ENCODE assay signal across 10 cellular contexts in the genomic region with DNA sequence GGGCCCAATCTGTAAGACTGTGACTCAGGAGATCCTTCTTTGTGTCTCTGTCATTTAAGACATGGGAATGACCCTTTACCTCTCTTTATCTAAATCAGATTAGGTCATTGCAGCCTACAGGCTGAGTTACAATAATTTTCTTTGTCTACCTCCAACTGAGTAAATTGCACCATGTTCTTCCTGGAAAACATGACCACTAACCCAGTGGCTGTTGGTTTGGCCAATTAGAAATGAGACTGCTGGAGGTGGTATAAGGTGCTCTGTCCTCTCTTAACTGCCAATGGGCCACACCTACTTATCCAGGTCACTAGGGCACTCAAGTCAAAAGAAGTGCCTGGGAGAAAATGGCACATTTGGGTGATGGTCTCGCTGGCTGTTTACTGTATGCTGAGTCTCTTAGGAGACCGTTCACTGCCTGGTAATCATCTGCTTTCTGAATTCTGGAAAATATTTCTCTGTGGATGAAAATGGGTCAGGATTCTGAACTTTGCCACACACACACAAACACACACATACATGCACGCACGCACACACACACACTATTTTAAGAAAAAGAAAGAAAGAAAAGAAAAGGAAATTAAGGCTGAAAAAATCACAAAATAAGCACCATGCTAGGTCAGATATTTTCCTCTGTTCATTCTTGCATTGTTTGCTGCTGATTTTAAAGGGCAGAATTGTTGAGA. TPM values are rescaled to one million over a fixed set of nuclear protein-coding genes. Genes with fewer than 3 reads are reported as not detected.
DNase-seq lines count a peak whose midpoint lies in the region; ATAC-seq and TF ChIP-seq lines count a peak whose summit lies in the region.
"Had no signal": no experiment of that assay in that cellular context is flagged by ENCODE, and none has a peak within 500 bp of the region (broad histone marks: within the 10 kb centered on the region; RNA-seq: fewer than 3 reads in every experiment).

No MANE protein-coding gene starts in this region.

- H3K27me3 Mint-ChIP-seq in activated CD8-positive, alpha-beta memory T cell treated with anti-CD3 and anti-CD28 coated beads, Interleukin-2, amount 10 ng/mL, durations not matched to agents 7 days and 5 days: no peaks in the 10 kb centered on the region
- H3K27me3 Mint-ChIP-seq in activated CD8-positive, alpha-beta T cell treated with anti-CD3 and anti-CD28 coated beads for 36 hours: no peaks in the 10 kb centered on the region

- no peak for DNase-seq in activated CD8-positive, alpha-beta memory T cell treated with anti-CD3 and anti-CD28 coated beads, Interleukin-2, amount 10 ng/mL, durations not matched to agents 7 days and 5 days
- DNase-seq in activated CD8-positive, alpha-beta memory T cell treated with anti-CD3 and anti-CD28 coated beads, Interleukin-2, amount 50 U/mL, for 4 hours: no peak
- peak; percentile 18 for DNase-seq in activated CD8-positive, alpha-beta T cell treated with anti-CD3 and anti-CD28 coated beads for 36 hours
- peak; percentile 77 for DNase-seq in islet precursor cell
- DNase-seq in stomach: no peak
- no peak for DNase-seq in GM13977 (ENCODE audit: low spot score)
- no peak for DNase-seq in ecto neural progenitor cell (ENCODE audit: low spot score)
- no peak for DNase-seq in stimulated activated CD8-positive, alpha-beta memory T cell treated with anti-CD3 and anti-CD28 coated beads, Interleukin-4, amount 100 ng/mL, for 48 hours
- DNase-seq: foreskin keratinocyte had no signal

- ATAC-seq in activated CD8-positive, alpha-beta memory T cell treated with anti-CD3 and anti-CD28 coated beads, Interleukin-2, amount 10 ng/mL, durations not matched to agents 7 days and 5 days: no peak
- ATAC-seq in activated CD8-positive, alpha-beta T cell treated with anti-CD3 and anti-CD28 coated beads for 36 hours: peak; percentile 10
- ATAC-seq: foreskin keratinocyte had no signal

- no peaks in the 10 kb centered on the region for H3K36me3 ChIP-seq in stomach

- H3K4me1 ChIP-seq in stomach: peaks cover 4 to 66% (median 33%) of the 10 kb centered on the region in 4 donors

- no peaks in the 10 kb centered on the region for H3K9me3 Mint-ChIP-seq in activated CD8-positive, alpha-beta memory T cell treated with anti-CD3 and anti-CD28 coated beads, Interleukin-2, amount 10 ng/mL, durations not matched to agents 7 days and 5 days (ENCODE audit: low read depth)
- no peaks in the 10 kb centered on the region for H3K9me3 Mint-ChIP-seq in activated CD8-positive, alpha-beta T cell treated with anti-CD3 and anti-CD28 coated beads for 36 hours

- no peak overlapping the region for H3K4me3 Mint-ChIP-seq in activated CD8-positive, alpha-beta memory T cell treated with anti-CD3 and anti-CD28 coated beads, Interleukin-2, amount 10 ng/mL, durations not matched to agents 7 days and 5 days
- peak overlapping the region; percentile 44 for H3K4me3 Mint-ChIP-seq in activated CD8-positive, alpha-beta T cell treated with anti-CD3 and anti-CD28 coated beads for 36 hours

- no peak for TF ChIP-seq POLR2A in stomach (IDR thresholded peaks at IDR 0.05)

- H3K4me1 Mint-ChIP-seq in activated CD8-positive, alpha-beta memory T cell treated with anti-CD3 and anti-CD28 coated beads, Interleukin-2, amount 10 ng/mL, durations not matched to agents 7 days and 5 days: peaks cover 66% of the 10 kb centered on the region
- H3K4me1 Mint-ChIP-seq in activated CD8-positive, alpha-beta T cell treated with anti-CD3 and anti-CD28 coated beads for 36 hours (ENCODE audit: low read depth): peaks cover 69% of the 10 kb centered on the region

- peaks cover 47% of the 10 kb centered on the region for H3K36me3 Mint-ChIP-seq in activated CD8-positive, alpha-beta memory T cell treated with anti-CD3 and anti-CD28 coated beads, Interleukin-2, amount 10 ng/mL, durations not matched to agents 7 days and 5 days
- H3K36me3 Mint-ChIP-seq in activated CD8-positive, alpha-beta T cell treated with anti-CD3 and anti-CD28 coated beads for 36 hours (ENCODE audit: low read depth): peaks cover 42% of the 10 kb centered on the region

- 60 to 81% (median 73%) methylated on average over 4 of the region's 4 CpGs for WGBS in stomach, 5 donors

- intact Hi-C loops in activated CD8-positive, alpha-beta T cell treated with anti-CD3 and anti-CD28 coated beads for 36 hours (cut with micrococcal nuclease): loop anchor here (5.0 kb wide), 1 partner anchor 49 kb away; no protein-coding TSS in a partner anchor
- intact Hi-C loops in stomach (cut with DNase I; ENCODE audit: low total_unique reads): no loop called here

- peak overlapping the region; percentile 21 to 77 (median 62) for H3K27ac ChIP-seq in stomach
- H3K27ac ChIP-seq: foreskin keratinocyte had no signal

- no peak overlapping the region for H3K4me3 ChIP-seq in stomach

- in situ Hi-C loops in GM13977 (cut with MboI; ENCODE audit: low pct_unique_long_range_greater_than_20kb, low sequenced_read_pairs, unreplicated experiment): no loop called here

- no peaks in the 10 kb centered on the region for H3K9me3 ChIP-seq in stomach

- no peaks in the 10 kb centered on the region for H3K27me3 ChIP-seq in stomach
- H3K27me3 ChIP-seq: foreskin keratinocyte had no signal

- no peak for TF ChIP-seq EP300 in stomach (IDR thresholded peaks at IDR 0.05)

- POLR2A ChIA-PET in activated CD8-positive, alpha-beta T cell treated with anti-CD3 and anti-CD28 coated beads for 36 hours (lab: Charles Lee): interaction anchor here (0.7 to 2.9 kb wide), 6 partner anchors 7 to 501 kb away, joined by 3 to 16 read pairs (median 5); a partner anchor contains a TSS

- CTCF ChIA-PET in activated CD8-positive, alpha-beta memory T cell treated with anti-CD3 and anti-CD28 coated beads, Interleukin-2, amount 10 ng/mL, durations not matched to agents 7 days and 5 days (lab: Charles Lee): interaction anchor here (1.2 to 1.3 kb wide), 3 partner anchors 8 to 95 kb away, joined by 3 to 4 read pairs (median 3); a partner anchor contains a TSS
- CTCF ChIA-PET in activated CD8-positive, alpha-beta T cell treated with anti-CD3 and anti-CD28 coated beads for 36 hours (lab: Charles Lee): interaction anchor here (0.8 to 2.6 kb wide), 6 partner anchors 11 to 61 kb away, joined by 3 to 14 read pairs (median 6); no protein-coding TSS in a partner anchor

- TF ChIP-seq CTCF in activated CD8-positive, alpha-beta T cell treated with anti-CD3 and anti-CD28 coated beads for 36 hours (IDR thresholded peaks at IDR 0.05): no peak
- TF ChIP-seq CTCF in stomach (IDR thresholded peaks at IDR 0.05) (no peak), GM13977 (IDR thresholded peaks at IDR 0.05; ENCODE audit: extremely low read depth, insufficient read depth, missing control alignments) (no peak)

- H3K27ac Mint-ChIP-seq in activated CD8-positive, alpha-beta memory T cell treated with anti-CD3 and anti-CD28 coated beads, Interleukin-2, amount 10 ng/mL, durations not matched to agents 7 days and 5 days: peak overlapping the region; percentile 18
- H3K27ac Mint-ChIP-seq in activated CD8-positive, alpha-beta T cell treated with anti-CD3 and anti-CD28 coated beads for 36 hours: peak overlapping the region; percentile 91

RNA-seq across cellular contexts. Expression of a gene that starts 16.4 kb away (rescaled TPM):
- total RNA-seq in activated CD8-positive, alpha-beta memory T cell treated with anti-CD3 and anti-CD28 coated beads, Interleukin-2, amount 10 ng/mL, durations not matched to agents 7 days and 5 days: 10 to 100 TPM; 29.2 to 53.0 TPM
- 10 to 100 TPM; 71.1 to 76.5 TPM for total RNA-seq in activated CD8-positive, alpha-beta T cell treated with anti-CD3 and anti-CD28 coated beads for 36 hours
- 10 to 100 TPM in 3 of 5 donors, 1 to 10 TPM in 2; 6.7 to 40.8 (median 10.7) TPM for total RNA-seq in stomach
- polyA plus RNA-seq in stomach: 1 to 10 TPM; 3.2 to 7.4 (median 5.2) TPM

RNA-seq across cellular contexts. Expression of a gene that starts 44.8 kb away (rescaled TPM):
- under 1 TPM in 1 of 2 experiments, not detected in 1; 0.37 TPM for total RNA-seq in activated CD8-positive, alpha-beta memory T cell treated with anti-CD3 and anti-CD28 coated beads, Interleukin-2, amount 10 ng/mL, durations not matched to agents 7 days and 5 days
- not detected for total RNA-seq in activated CD8-positive, alpha-beta T cell treated with anti-CD3 and anti-CD28 coated beads for 36 hours
- total RNA-seq in stomach: 10 to 100 TPM in 3 of 5 donors, 1 to 10 TPM in 2; 6.4 to 63.9 (median 13.8) TPM
- 10 to 100 TPM; 35.0 to 45.5 (median 37.9) TPM for polyA plus RNA-seq in stomach
- polyA plus RNA-seq: BJ had no signal

RNA-seq across cellular contexts. Expression of a gene that starts 56.1 kb away (rescaled TPM):
- 10 to 100 TPM; 28.2 to 34.5 TPM for total RNA-seq in activated CD8-positive, alpha-beta memory T cell treated with anti-CD3 and anti-CD28 coated beads, Interleukin-2, amount 10 ng/mL, durations not matched to agents 7 days and 5 days
- 10 to 100 TPM; 13.3 to 14.9 TPM for total RNA-seq in activated CD8-positive, alpha-beta T cell treated with anti-CD3 and anti-CD28 coated beads for 36 hours
- total RNA-seq in stomach: 1,000 to 10,000 TPM in 3 of 5 donors, 100 to 1,000 TPM in 2; 662 to 3,169 (median 1,551) TPM
- polyA plus RNA-seq in stomach: 1,000 to 10,000 TPM in 1 of 3 donors, 100 to 1,000 TPM in 2; 233 to 1,186 (median 339) TPM

Comparison
In these comparisons a context has a peak if more than half of its experiments do, and no peak if none do; other contexts are left out.
1. DNase-seq: peak in activated CD8-positive, alpha-beta T cell treated with anti-CD3 and anti-CD28 coated beads for 36 hours (single experiment) and islet precursor cell (single experiment); none in activated CD8-positive, alpha-beta memory T cell treated with anti-CD3 and anti-CD28 coated beads, Interleukin-2, amount 10 ng/mL, durations not matched to agents 7 days and 5 days (single experiment), activated CD8-positive, alpha-beta memory T cell treated with anti-CD3 and anti-CD28 coated beads, Interleukin-2, amount 50 U/mL, for 4 hours (single experiment), stomach (single experiment), GM13977 (single experiment), ecto neural progenitor cell (single experiment) and stimulated activated CD8-positive, alpha-beta memory T cell treated with anti-CD3 and anti-CD28 coated beads, Interleukin-4, amount 100 ng/mL, for 48 hours (single experiment).
2. RNA of a gene that starts 44.8 kb away (total RNA-seq): 6.4 to 63.9 TPM in stomach; 0.37 TPM in activated CD8-positive, alpha-beta memory T cell treated with anti-CD3 and anti-CD28 coated beads, Interleukin-2, amount 10 ng/mL, durations not matched to agents 7 days and 5 days and not detected in activated CD8-positive, alpha-beta T cell treated with anti-CD3 and anti-CD28 coated beads for 36 hours; every median in the first group is over 4 times any median in the second.
3. RNA of a gene that starts 56.1 kb away (total RNA-seq): 662 to 3,169 TPM in stomach; 28.2 to 34.5 TPM in activated CD8-positive, alpha-beta memory T cell treated with anti-CD3 and anti-CD28 coated beads, Interleukin-2, amount 10 ng/mL, durations not matched to agents 7 days and 5 days and 13.3 to 14.9 TPM in activated CD8-positive, alpha-beta T cell treated with anti-CD3 and anti-CD28 coated beads for 36 hours; every median in the first group is over 10 times any median in the second.